ENCODE assay signal across 12 cellular contexts in genomic region chr1:202578565-202578964, GRCh38.
A peak's percentile ranks its signal among the peaks of the same experiment; 100 is the strongest.
DNase-seq lines count a peak whose midpoint lies in the region; ATAC-seq, FAIRE-seq and TF ChIP-seq lines count a peak whose summit lies in the region.
"Had no signal": no experiment of that assay in that cellular context is flagged by ENCODE, and none has a peak within 500 bp of the region (broad histone marks: within the 10 kb centered on the region; RNA-seq: fewer than 3 reads in every experiment).

No MANE protein-coding gene starts in this region.

- peaks cover 0 to 18% of the 10 kb centered on the region in 2 experiments for H3K36me3 ChIP-seq in SK-N-SH (replicated peaks in 1 of 2; ENCODE audit: control insufficient read depth in 1 of 2, insufficient read depth in 2 of 2, low read length in 1 of 2)
- H3K36me3 ChIP-seq in heart left ventricle = peaks cover 0 to 65% (median 38%) of the 10 kb centered on the region in 9 donors
- H3K36me3 ChIP-seq in rectal smooth muscle tissue (ENCODE audit: control insufficient read depth, insufficient read depth, low read length) = peaks cover 15% of the 10 kb centered on the region

- peak overlapping the region; percentile 24; the same call in 1 of the 2 replicates for H3K4me2 ChIP-seq in SK-N-SH

- no peaks in the 10 kb centered on the region for H4K20me1 ChIP-seq in SK-N-SH (ENCODE audit: insufficient read depth)

- H3K79me2 ChIP-seq in SK-N-SH (ENCODE audit: insufficient read depth) = no peaks in the 10 kb centered on the region

- H3K9me3 ChIP-seq in SK-N-SH (no peaks in the 10 kb centered on the region), heart left ventricle (no peaks in the 10 kb centered on the region)

- H3K27ac ChIP-seq in SK-N-SH (ENCODE audit: low read depth in 2 of 2, low read length in 1 of 2) (peak overlapping the region; percentile 72 to 96; a peak in 3 of 4 replicates), heart left ventricle (peak overlapping the region in 11 of 12 donors; percentile 24 to 79 (median 62)), rectal smooth muscle tissue (ENCODE audit: low read depth, low read length) (peak overlapping the region; percentile 81)

- H3K9me2 ChIP-seq in SK-N-SH = no peaks in the 10 kb centered on the region

- H3K4me1 ChIP-seq in SK-N-SH (ENCODE audit: control insufficient read depth in 1 of 2, insufficient read depth in 2 of 2, low read depth in 1 of 2, low read length in 1 of 2) (peaks cover 52 to 62% of the 10 kb centered on the region in 2 experiments), heart left ventricle (peaks cover 8 to 71% (median 54%) of the 10 kb centered on the region in 12 donors), rectal smooth muscle tissue (ENCODE audit: control insufficient read depth, insufficient read depth, low read length) (peaks cover 52% of the 10 kb centered on the region)

- H3K27me3 ChIP-seq in SK-N-SH (ENCODE audit: insufficient read depth) (no peaks in the 10 kb centered on the region), heart left ventricle (peaks cover 0 to 9% (median 0%) of the 10 kb centered on the region in 9 donors), rectal smooth muscle tissue (ENCODE audit: control insufficient read depth, insufficient read depth, low read length) (no peaks in the 10 kb centered on the region)

- intact Hi-C loops in heart left ventricle (cut with DNase I) = loop anchor here in 6 of 10 donors (10.0 kb wide), 4 partner anchors 64 to 234 kb away; partner anchors contain the start of genes PPP1R12B (in 1 of the 6), SYT2 (in 1 of the 6) and UBE2T (in 1 of the 6)

- no peak overlapping the region for H3K9ac ChIP-seq in SK-N-SH
- H3K9ac ChIP-seq in rectal smooth muscle tissue (ENCODE audit: low read length) = no peak overlapping the region

- ATAC-seq in heart left ventricle = peak; percentile 39 to 55 (median 46)
- ATAC-seq: HepG2 had no signal

- H3F3A ChIP-seq in SK-N-SH (replicated peaks; ENCODE audit: insufficient read depth) = peaks cover 26% of the 10 kb centered on the region

- peak; percentile 42 for DNase-seq in GM04504 (ENCODE audit: low read depth)
- no peak for DNase-seq in SK-N-SH
- DNase-seq in heart left ventricle = no peak
- no peak for DNase-seq in activated naive CD4-positive, alpha-beta T cell treated with Interleukin-2 at 50 U/mL for 16 hours
- no peak for DNase-seq in frontal cortex (ENCODE audit: low spot score in 2 of 2)
- DNase-seq in erythroblast (lab: John Stamatoyannopoulos, UW) = no peak
- no peak for DNase-seq in GM10266 (ENCODE audit: extremely low spot score)
- DNase-seq: foreskin melanocyte, NCI-H2029 had no signal

- TF ChIP-seq CTCF in SK-N-SH (IDR thresholded peaks at IDR 0.05) = no peak
- no peak for TF ChIP-seq CTCF in heart left ventricle (IDR thresholded peaks at IDR 0.05)
- no peak for TF ChIP-seq CTCF in GM10266 (IDR thresholded peaks at IDR 0.05; ENCODE audit: control insufficient read depth, insufficient read depth, low read depth, missing control alignments)

- no peak for FAIRE-seq in frontal cortex (lab: Jason Lieb, UNC)
- FAIRE-seq: GM18507, HepG2 had no signal

- no peak overlapping the region for H2AFZ ChIP-seq in SK-N-SH (ENCODE audit: low read depth)

- no peak for TF ChIP-seq EP300 in SK-N-SH (IDR thresholded peaks at IDR 0.05; ENCODE audit: borderline replicate concordance in 1 of 2, low read depth in 1 of 2, low read length in 1 of 2)

- CTCF ChIA-PET in SK-N-SH (lab: Yijun Ruan, JAX) = interaction anchor here (0.8 to 6.5 kb wide), 5 partner anchors 9 to 141 kb away, joined by 3 to 48 read pairs (median 3); no protein-coding TSS in a partner anchor

- POLR2A ChIA-PET in SK-N-SH (lab: Yijun Ruan, JAX) = interaction anchor here (0.6 kb wide), 1 partner anchor 197 kb away, joined by 3 read pairs; no protein-coding TSS in a partner anchor

- no peak overlapping the region for H3K4me3 ChIP-seq in SK-N-SH (ENCODE audit: low read depth in 2 of 2, low read length in 1 of 2)
- H3K4me3 ChIP-seq in heart left ventricle = no peak overlapping the region
- no peak overlapping the region for H3K4me3 ChIP-seq in rectal smooth muscle tissue (ENCODE audit: low read length)

- TF ChIP-seq RAD21 in SK-N-SH (IDR thresholded peaks at IDR 0.05; ENCODE audit: low read length) = no peak

- WGBS in SK-N-SH (ENCODE audit: low lambda C conversion rate) = 93% methylated on average over 6 of the region's 6 CpGs
- WGBS in heart left ventricle, 4 donors = 47 to 57% (median 56%) methylated on average over 6 of the region's 6 CpGs

- no peak for TF ChIP-seq POLR2A in heart left ventricle (IDR thresholded peaks at IDR 0.05)
- no peak for TF ChIP-seq POLR2A in erythroblast (IDR thresholded peaks at IDR 0.05; ENCODE audit: low read length)

TF ChIP-seq in SK-N-SH, 30 proteins besides CTCF, POLR2A, EP300 and RAD21:
- no peak for TF ChIP-seq IRF3 (IDR thresholded peaks at IDR 0.05; ENCODE audit: low read depth, low read length)
- TF ChIP-seq TEAD4 (IDR thresholded peaks at IDR 0.05; ENCODE audit: borderline replicate concordance, insufficient read depth) = no peak
- TF ChIP-seq RXRA (IDR thresholded peaks at IDR 0.05; ENCODE audit: borderline replicate concordance, low read depth) = no peak
- no peak for TF ChIP-seq PBX3 (IDR thresholded peaks at IDR 0.05)
- TF ChIP-seq POLR2AphosphoS5 (IDR thresholded peaks at IDR 0.05; ENCODE audit: low read depth, low read length) = no peak
